Comparison of ENCODE assay signal across 1 cellular context in the genomic region with DNA sequence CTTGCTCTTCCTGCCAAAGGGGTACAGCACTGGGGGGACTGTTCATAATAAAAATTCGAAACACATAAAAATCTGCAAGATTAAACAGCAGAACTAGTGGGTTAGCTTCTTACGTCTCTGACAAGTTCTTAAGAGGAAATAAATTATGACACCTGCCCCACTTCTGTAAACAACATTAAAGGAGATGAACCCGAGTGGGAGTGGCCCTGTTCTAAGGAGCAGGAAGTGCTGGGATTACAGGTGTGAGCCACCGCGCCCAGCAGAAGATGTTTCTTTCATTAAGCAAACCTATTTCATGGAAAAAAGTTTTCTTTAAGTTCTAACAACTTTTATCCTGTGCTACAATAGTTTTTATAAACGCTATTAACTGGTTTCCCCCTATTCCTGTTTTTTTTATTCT.
TF ChIP-seq lines count a peak whose summit lies in the region.

No MANE protein-coding gene starts in this region.

TF ChIP-seq in WTC11, 78 proteins besides CTCF, POLR2A, EP300 and RAD21 (continued from another document):
- TF ChIP-seq ZNF281 (CRISPR knock-in tag; IDR thresholded peaks at IDR 0.05) = no peak
- TF ChIP-seq, protein P1, sequence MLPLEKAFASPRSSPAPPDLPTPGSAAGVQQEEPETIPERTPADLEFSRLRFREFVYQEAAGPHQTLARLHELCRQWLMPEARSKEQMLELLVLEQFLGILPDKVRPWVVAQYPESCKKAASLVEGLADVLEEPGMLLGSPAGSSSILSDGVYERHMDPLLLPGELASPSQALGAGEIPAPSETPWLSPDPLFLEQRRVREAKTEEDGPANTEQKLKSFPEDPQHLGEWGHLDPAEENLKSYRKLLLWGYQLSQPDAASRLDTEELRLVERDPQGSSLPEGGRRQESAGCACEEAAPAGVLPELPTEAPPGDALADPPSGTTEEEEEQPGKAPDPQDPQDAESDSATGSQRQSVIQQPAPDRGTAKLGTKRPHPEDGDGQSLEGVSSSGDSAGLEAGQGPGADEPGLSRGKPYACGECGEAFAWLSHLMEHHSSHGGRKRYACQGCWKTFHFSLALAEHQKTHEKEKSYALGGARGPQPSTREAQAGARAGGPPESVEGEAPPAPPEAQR (CRISPR knock-in tag; IDR thresholded peaks at IDR 0.05) = no peak
- TF ChIP-seq ZNF416 (CRISPR knock-in tag; IDR thresholded peaks at IDR 0.05) = no peak
- TF ChIP-seq, protein P2, sequence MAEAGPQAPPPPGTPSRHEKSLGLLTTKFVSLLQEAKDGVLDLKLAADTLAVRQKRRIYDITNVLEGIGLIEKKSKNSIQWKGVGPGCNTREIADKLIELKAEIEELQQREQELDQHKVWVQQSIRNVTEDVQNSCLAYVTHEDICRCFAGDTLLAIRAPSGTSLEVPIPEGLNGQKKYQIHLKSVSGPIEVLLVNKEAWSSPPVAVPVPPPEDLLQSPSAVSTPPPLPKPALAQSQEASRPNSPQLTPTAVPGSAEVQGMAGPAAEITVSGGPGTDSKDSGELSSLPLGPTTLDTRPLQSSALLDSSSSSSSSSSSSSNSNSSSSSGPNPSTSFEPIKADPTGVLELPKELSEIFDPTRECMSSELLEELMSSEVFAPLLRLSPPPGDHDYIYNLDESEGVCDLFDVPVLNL (CRISPR knock-in tag; IDR thresholded peaks at IDR 0.05; ENCODE audit: borderline replicate concordance, low read depth) = no peak
- TF ChIP-seq PRRX2 (CRISPR knock-in tag; IDR thresholded peaks at IDR 0.05) = no peak
- TF ChIP-seq IRF1 (CRISPR knock-in tag; IDR thresholded peaks at IDR 0.05) = no peak
- TF ChIP-seq GRHL2 (CRISPR knock-in tag; IDR thresholded peaks at IDR 0.05; ENCODE audit: insufficient replicate concordance, severe bottlenecking) = no peak
- TF ChIP-seq ZBTB21 (CRISPR knock-in tag; IDR thresholded peaks at IDR 0.05; ENCODE audit: borderline replicate concordance) = no peak
- no peak for TF ChIP-seq PRDM15 (CRISPR knock-in tag; IDR thresholded peaks at IDR 0.05)
- TF ChIP-seq ZNF671 (CRISPR knock-in tag; IDR thresholded peaks at IDR 0.05) = no peak
- TF ChIP-seq TEAD1 (CRISPR knock-in tag; IDR thresholded peaks at IDR 0.05) = no peak
- TF ChIP-seq ATF3 (CRISPR knock-in tag; conservative IDR thresholded peaks at IDR 0.05) = no peak
